8 cellular contexts compared by ENCODE assay signal in the genomic region with DNA sequence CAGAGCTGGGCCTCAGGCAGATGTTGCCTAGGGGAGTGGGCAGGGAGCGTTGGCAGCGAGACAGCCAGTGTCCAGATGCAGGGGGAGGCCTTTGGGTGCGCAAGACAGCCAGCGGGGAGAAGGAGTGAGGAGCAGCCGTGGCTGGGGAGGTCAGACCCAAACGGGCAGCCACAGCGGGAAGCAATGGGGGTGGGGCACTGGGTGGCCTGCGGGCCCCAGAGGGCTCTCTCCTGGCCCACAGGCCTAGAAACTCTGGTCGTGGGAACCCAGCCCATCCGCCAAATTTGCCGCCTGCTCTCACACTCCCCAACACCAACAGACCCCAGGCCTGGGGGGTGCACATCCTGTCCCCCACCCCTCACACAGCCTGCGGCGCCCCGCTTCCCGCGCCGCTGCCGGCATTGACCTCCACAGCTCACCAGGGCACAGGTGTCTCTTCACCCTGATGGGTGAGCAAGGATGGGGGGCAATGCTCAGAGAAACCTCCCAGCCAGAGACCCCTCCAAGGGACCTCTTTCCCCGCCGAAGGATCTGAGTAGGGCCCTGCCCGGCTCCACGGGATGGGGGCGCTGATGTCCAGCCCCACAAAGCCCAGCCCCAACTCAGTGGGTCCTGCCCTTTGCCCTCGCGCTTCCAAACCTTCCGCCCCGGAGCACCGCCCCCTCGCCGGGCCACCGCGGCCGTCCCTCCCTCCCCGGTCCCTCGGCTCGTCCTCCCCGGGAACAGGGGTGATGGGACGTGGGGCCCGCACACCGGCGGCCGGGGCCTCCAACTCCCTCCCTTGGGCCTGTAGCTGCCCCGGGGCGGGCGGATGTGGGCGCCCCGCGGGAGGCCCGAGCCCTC. TPM values are rescaled to one million over a fixed set of nuclear protein-coding genes. Genes with fewer than 3 reads are reported as not detected.
A peak's percentile ranks its signal among the peaks of the same experiment; 100 is the strongest.
DNase-seq lines count a peak whose midpoint lies in the region; ATAC-seq and TF ChIP-seq lines count a peak whose summit lies in the region.

No MANE protein-coding gene starts in this region.

- H3K27ac ChIP-seq in SU-DHL-6 (ENCODE audit: low read depth, low read length), result peak overlapping the region; percentile 68
- peak overlapping the region; percentile 88 for H3K27ac ChIP-seq in caudate nucleus (ENCODE audit: low read depth, low read length)

- H3K4me2 ChIP-seq in SU-DHL-6 (ENCODE audit: low read depth, low read length, poor library complexity, severe bottlenecking), result peak overlapping the region; percentile 71

- peak overlapping the region; percentile 69 for H3K4me3 ChIP-seq in SU-DHL-6 (ENCODE audit: insufficient read depth, low read length, poor library complexity, severe bottlenecking)

- H3K9me2 ChIP-seq in SU-DHL-6 (replicated peaks; ENCODE audit: insufficient read depth, low read length), result no peaks in the 10 kb centered on the region

- H2AFZ ChIP-seq in SU-DHL-6 (ENCODE audit: low read depth, low read length, severe bottlenecking), result no peak overlapping the region

- intact Hi-C loops in left colon (cut with DNase I, micrococcal nuclease), result no loop called here

- peaks cover 51% of the 10 kb centered on the region for H3K79me2 ChIP-seq in SU-DHL-6 (ENCODE audit: insufficient read depth, low read length)

- no peaks in the 10 kb centered on the region for H4K20me1 ChIP-seq in SU-DHL-6 (ENCODE audit: low read depth, low read length)

- H3K27me3 ChIP-seq in SU-DHL-6 (ENCODE audit: low read length), result no peaks in the 10 kb centered on the region

- 0 out of 2 replicates have a peak, but pooled peaks cover 4% of the 10 kb centered on the region for H3K36me3 ChIP-seq in SU-DHL-6 (ENCODE audit: low read length)

- peak; percentile 47 for ATAC-seq in HG03045 (IDR thresholded peaks at IDR 0.05; ENCODE audit: unreplicated experiment)
- peak; percentile 54 for ATAC-seq in left colon

- DNase-seq in DMS 273 (lab: John Stamatoyannopoulos, UW; ENCODE audit: unreplicated experiment), result peak; percentile 39
- no peak for DNase-seq in DMS 273 treated with DMSO at 0.1 percent for 48 hours (lab: John Stamatoyannopoulos, UW)
- peak in 37 of 61 donors; percentile 20 to 68 (median 40) for DNase-seq in caudate nucleus (lab: John Stamatoyannopoulos, UW)
- DNase-seq in left colon, result peak; percentile 73 to 79
- DNase-seq in stimulated activated CD4-positive, alpha-beta T cell treated with anti-CD3 and anti-CD28 coated beads, Interleukin-4, amount 100 ng/mL, for 1 hour, result peak; percentile 58
- no peak for DNase-seq in D341Med (ENCODE audit: low spot score)

- peak overlapping the region; percentile 74 for H3K9ac ChIP-seq in SU-DHL-6 (ENCODE audit: low read length)

- H3F3A ChIP-seq in SU-DHL-6 (ENCODE audit: insufficient read depth), result peaks cover 9% of the 10 kb centered on the region; the same call in 1 of the 2 replicates

- peak; percentile 23 for TF ChIP-seq CTCF in SU-DHL-6 (IDR thresholded peaks at IDR 0.05; ENCODE audit: insufficient read depth, low read length, poor library complexity, severe bottlenecking)

- no peaks in the 10 kb centered on the region for H3K9me3 ChIP-seq in SU-DHL-6 (ENCODE audit: insufficient read depth, low read length)

RNA-seq across cellular contexts. Expression of a gene that starts 0.8 kb away (rescaled TPM):
- total RNA-seq in left colon, result 10 to 100 TPM; 21.6 to 25.6 TPM

RNA-seq across cellular contexts. Expression of a gene that starts 45.9 kb away (rescaled TPM):
- 10 to 100 TPM; 18.1 to 18.9 TPM for total RNA-seq in left colon

Comparison
In these comparisons a context has a peak if more than half of its experiments do, and no peak if none do; other contexts are left out.
1. DNase-seq: peak in DMS 273 (single experiment), caudate nucleus (37 of 61), left colon (2 of 2) and stimulated activated CD4-positive, alpha-beta T cell treated with anti-CD3 and anti-CD28 coated beads, Interleukin-4, amount 100 ng/mL, for 1 hour (single experiment); none in DMS 273 treated with DMSO at 0.1 percent for 48 hours (single experiment) and D341Med (single experiment).